In the genomic region with DNA sequence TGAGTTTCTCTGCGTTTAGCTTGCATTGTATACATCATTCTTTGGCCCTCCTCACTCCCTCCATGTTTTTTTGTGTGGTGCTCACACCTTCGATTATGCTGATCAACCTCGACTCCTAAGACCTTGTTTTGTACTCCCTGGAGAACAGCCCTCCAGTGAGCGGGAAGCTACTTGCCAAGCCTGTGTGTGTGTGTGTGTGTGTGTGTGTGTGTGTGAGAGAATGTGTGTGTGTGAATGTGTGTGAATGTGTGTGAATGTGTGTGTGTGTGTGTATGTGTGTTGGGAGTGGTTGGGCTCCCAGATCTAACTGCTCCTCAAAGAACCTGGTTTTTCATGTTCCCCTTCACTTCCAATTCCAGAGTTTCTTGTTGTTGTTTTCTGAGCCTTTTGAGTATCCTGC, we compare ENCODE assay signal across 23 cellular contexts. TPM values are rescaled to one million over a fixed set of nuclear protein-coding genes. Genes with fewer than 3 reads are reported as not detected.
"Had no signal": no experiment of that assay in that cellular context is flagged by ENCODE, and none has a peak within 500 bp of the region (broad histone marks: within the 10 kb centered on the region; RNA-seq: fewer than 3 reads in every experiment).

No MANE protein-coding gene starts in this region.

- H3K4me3 Mint-ChIP-seq: memory B cell, natural killer cell had no signal

- H3K27me3 ChIP-seq: esophagus muscularis mucosa, gastrocnemius medialis, heart right ventricle, left lung, pancreas, stomach had no signal

- H3K27me3 Mint-ChIP-seq: progenitor cell of endocrine pancreas had no signal

- H3K36me3 Mint-ChIP-seq: memory B cell, natural killer cell had no signal

- DNase-seq: effector memory CD4-positive, alpha-beta T cell; gastrocnemius medialis; heart right ventricle; left lung; lower lobe of right lung; natural killer cell; occipital lobe; pancreas; spleen; stimulated activated CD4-positive, alpha-beta T cell treated with anti-CD3 and anti-CD28 coated beads, Interleukin-15, amount 100 ng/mL, for 24 hours; stimulated activated CD4-positive, alpha-beta T cell treated with anti-CD3 and anti-CD28 coated beads, Interleukin-1b, Interleukin-23, amount 100 ng/mL, for 48 hours; stimulated activated CD4-positive, alpha-beta T cell treated with anti-CD3 and anti-CD28 coated beads, Interleukin-4, amount 100 ng/mL, for 4 hours; stimulated activated naive CD4-positive, alpha-beta T cell; trophoblast cell had no signal

- FAIRE-seq: endometrium, keratinocyte, pancreas had no signal

- H3K4me1 Mint-ChIP-seq: memory B cell had no signal

- H3K36me3 ChIP-seq: gastrocnemius medialis, left lung had no signal

- H3K9me3 ChIP-seq: esophagus muscularis mucosa, gastrocnemius medialis, heart right ventricle, left lung, lower lobe of right lung, pancreas, spleen, stomach had no signal

- H3K27ac Mint-ChIP-seq: memory B cell, natural killer cell, progenitor cell of endocrine pancreas had no signal

- H3K27ac ChIP-seq: epithelial cell of prostate, gastrocnemius medialis, left lung, lower lobe of right lung, pancreas, spleen had no signal

- H3K9me3 Mint-ChIP-seq: memory B cell, mesothelial cell of epicardium, natural killer cell had no signal

- ATAC-seq: gastrocnemius medialis, heart right ventricle, left lung, lower lobe of right lung, natural killer cell, pancreas, sciatic nerve had no signal

- H3K4me3 ChIP-seq: esophagus muscularis mucosa, gastrocnemius medialis, heart right ventricle, left lung, lower lobe of right lung, pancreas, spleen, stomach had no signal

RNA-seq across cellular contexts. Expression of a gene that starts 36.8 kb away (rescaled TPM):
- total RNA-seq: natural killer cell had no signal
